Comparison of ENCODE assay signal across 10 cellular contexts in the genomic region with DNA sequence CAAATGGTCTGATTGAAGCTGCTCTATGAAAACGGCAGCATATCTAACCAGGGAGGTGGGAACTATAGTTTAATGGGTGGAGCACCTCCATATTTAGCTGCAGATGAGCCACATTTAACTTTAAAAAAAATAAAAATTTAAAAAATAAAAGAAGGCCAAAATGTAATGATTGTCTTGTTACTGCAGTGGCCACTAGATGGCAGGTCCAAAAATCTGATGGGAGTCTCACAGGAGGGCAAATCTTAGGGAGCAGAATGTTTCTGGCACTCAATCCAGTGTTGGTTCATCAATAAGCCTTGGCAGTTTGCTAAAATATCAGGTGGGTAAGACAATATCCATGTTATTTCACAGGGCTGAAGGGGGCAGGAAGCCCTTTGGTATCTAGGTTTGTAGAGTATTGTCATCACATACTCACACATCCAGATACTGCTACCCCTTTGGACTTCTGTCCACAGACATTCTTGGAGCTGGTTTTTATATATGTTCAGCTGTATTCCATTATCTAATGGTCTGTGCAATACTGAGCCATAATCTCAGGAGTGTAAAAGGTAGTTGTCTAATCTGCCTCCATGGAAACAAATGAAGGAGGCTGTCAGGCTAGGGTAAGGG.
DNase-seq lines count a peak whose midpoint lies in the region; FAIRE-seq and TF ChIP-seq lines count a peak whose summit lies in the region.
"Had no signal": no experiment of that assay in that cellular context is flagged by ENCODE, and none has a peak within 500 bp of the region (broad histone marks: within the 10 kb centered on the region; RNA-seq: fewer than 3 reads in every experiment).

No MANE protein-coding gene starts in this region.

- no peaks in the 10 kb centered on the region for H3K9me2 ChIP-seq in OCI-LY1 (ENCODE audit: low read depth, low read length)

- H3K9me3 ChIP-seq in OCI-LY1 (ENCODE audit: low read length) = no peaks in the 10 kb centered on the region
- H3K9me3 ChIP-seq in fibroblast of lung (ENCODE audit: control insufficient read depth, insufficient read depth, low read depth, low read length) = no peaks in the 10 kb centered on the region
- no peaks in the 10 kb centered on the region for H3K9me3 ChIP-seq in thyroid gland
- H3K9me3 ChIP-seq: left lung had no signal

- no peaks in the 10 kb centered on the region for H3K4me1 ChIP-seq in OCI-LY1 (ENCODE audit: insufficient read depth, low read length, severe bottlenecking)
- peaks cover 2% of the 10 kb centered on the region for H3K4me1 ChIP-seq in fibroblast of lung (ENCODE audit: control insufficient read depth, extremely low read depth, insufficient read depth, low read length)
- no peaks in the 10 kb centered on the region for H3K4me1 ChIP-seq in thyroid gland
- H3K4me1 ChIP-seq: left lung had no signal

- H3K9ac ChIP-seq in OCI-LY1 (ENCODE audit: low read length) (no peak overlapping the region), fibroblast of lung (ENCODE audit: insufficient read depth, low read length) (no peak overlapping the region)

- peak; percentile 10 for DNase-seq in activated naive CD4-positive, alpha-beta T cell treated with anti-CD3 and anti-CD28 coated beads for 36 hours
- DNase-seq in activated naive CD4-positive, alpha-beta T cell treated with anti-CD3 and anti-CD28 coated beads, Interleukin-2, amount 10 ng/mL, durations not matched to agents 7 days and 5 days = no peak
- DNase-seq in fibroblast of lung (ENCODE audit: low read depth in 2 of 2) = peak; percentile 13 to 44
- no peak for DNase-seq in thyroid gland
- DNase-seq in NCI-H510A treated with DMSO at 0.1 percent for 48 hours (lab: John Stamatoyannopoulos, UW) = no peak
- DNase-seq in GM12892 (ENCODE audit: insufficient read length) = no peak
- DNase-seq in GOT3 (lab: John Stamatoyannopoulos, UW) = no peak
- DNase-seq: left lung had no signal

- H3K27me3 ChIP-seq in OCI-LY1 (ENCODE audit: insufficient read depth, low read length) (no peaks in the 10 kb centered on the region), fibroblast of lung (ENCODE audit: control insufficient read depth, insufficient read depth, low read length) (no peaks in the 10 kb centered on the region), thyroid gland (no peaks in the 10 kb centered on the region)
- H3K27me3 ChIP-seq: left lung had no signal

- no peak overlapping the region for H2AFZ ChIP-seq in OCI-LY1 (ENCODE audit: low read length)
- H2AFZ ChIP-seq in fibroblast of lung (ENCODE audit: low read length) = no peak overlapping the region

- H3K4me3 ChIP-seq in OCI-LY1 (ENCODE audit: low read depth, low read length, poor library complexity, severe bottlenecking) (no peak overlapping the region), fibroblast of lung (replicated peaks in 1 of 4; ENCODE audit: control extremely low read depth in 1 of 4, insufficient read depth in 1 of 4, low read depth in 3 of 4, low read length in 4 of 4) (no peak overlapping the region), thyroid gland (replicated peaks in 1 of 3) (no peak overlapping the region)
- H3K4me3 ChIP-seq: left lung had no signal

- no peaks in the 10 kb centered on the region for H3K4me1 Mint-ChIP-seq in activated naive CD4-positive, alpha-beta T cell treated with anti-CD3 and anti-CD28 coated beads for 36 hours (ENCODE audit: low read depth)
- no peaks in the 10 kb centered on the region for H3K4me1 Mint-ChIP-seq in activated naive CD4-positive, alpha-beta T cell treated with anti-CD3 and anti-CD28 coated beads, Interleukin-2, amount 10 ng/mL, durations not matched to agents 7 days and 5 days

- TF ChIP-seq POLR2A in thyroid gland (IDR thresholded peaks at IDR 0.05) (no peak), GM12892 (IDR thresholded peaks at IDR 0.05; ENCODE audit: low read depth, low read length) (no peak)

- 46 to 58% methylated on average over 1 of the region's 1 CpG for WGBS in thyroid gland, 2 donors

- TF ChIP-seq CTCF in OCI-LY1 (IDR thresholded peaks at IDR 0.05; ENCODE audit: low read length) = peak; percentile 44
- peak; percentile 47 to 72 for TF ChIP-seq CTCF in fibroblast of lung (conservative IDR thresholded peaks at IDR 0.05 in 1 of 2, IDR thresholded peaks at IDR 0.05 in 1 of 2; ENCODE audit: low read depth in 1 of 2, low read length in 2 of 2)
- peak in 4 of 6 experiments; percentile 21 to 50 (median 42) for TF ChIP-seq CTCF in thyroid gland (IDR thresholded peaks at IDR 0.05)

- intact Hi-C loops in activated naive CD4-positive, alpha-beta T cell treated with anti-CD3 and anti-CD28 coated beads for 36 hours (cut with micrococcal nuclease) = no loop called here
- intact Hi-C loops in thyroid gland (cut with DNase I) = no loop called here

- FAIRE-seq in GM12892 (lab: Jason Lieb, UNC) = no peak
- FAIRE-seq: HTR-8/SVneo had no signal

- H3K36me3 ChIP-seq in OCI-LY1 (ENCODE audit: insufficient read depth, low read length) (no peaks in the 10 kb centered on the region), fibroblast of lung (ENCODE audit: control insufficient read depth, insufficient read depth, low read length) (no peaks in the 10 kb centered on the region), thyroid gland (no peaks in the 10 kb centered on the region)

- H3K36me3 Mint-ChIP-seq in activated naive CD4-positive, alpha-beta T cell treated with anti-CD3 and anti-CD28 coated beads for 36 hours (ENCODE audit: low read depth) = peaks cover 11% of the 10 kb centered on the region
- H3K36me3 Mint-ChIP-seq in activated naive CD4-positive, alpha-beta T cell treated with anti-CD3 and anti-CD28 coated beads, Interleukin-2, amount 10 ng/mL, durations not matched to agents 7 days and 5 days = no peaks in the 10 kb centered on the region

- no peaks in the 10 kb centered on the region for H3K27me3 Mint-ChIP-seq in activated naive CD4-positive, alpha-beta T cell treated with anti-CD3 and anti-CD28 coated beads for 36 hours (ENCODE audit: low read depth)
- no peaks in the 10 kb centered on the region for H3K27me3 Mint-ChIP-seq in activated naive CD4-positive, alpha-beta T cell treated with anti-CD3 and anti-CD28 coated beads, Interleukin-2, amount 10 ng/mL, durations not matched to agents 7 days and 5 days

- H3K79me2 ChIP-seq in OCI-LY1 (ENCODE audit: insufficient read depth, low read length) (no peaks in the 10 kb centered on the region), fibroblast of lung (ENCODE audit: control insufficient read depth, insufficient read depth, low read length) (no peaks in the 10 kb centered on the region)

- no peaks in the 10 kb centered on the region for H3F3A ChIP-seq in OCI-LY1 (ENCODE audit: insufficient read depth, low read length)

- H3K4me2 ChIP-seq in OCI-LY1 (ENCODE audit: low read length) = no peak overlapping the region
- no peak overlapping the region for H3K4me2 ChIP-seq in fibroblast of lung (ENCODE audit: extremely low read depth, insufficient read depth, low read length)

- no peak overlapping the region for H3K4me3 Mint-ChIP-seq in activated naive CD4-positive, alpha-beta T cell treated with anti-CD3 and anti-CD28 coated beads for 36 hours
- no peak overlapping the region for H3K4me3 Mint-ChIP-seq in activated naive CD4-positive, alpha-beta T cell treated with anti-CD3 and anti-CD28 coated beads, Interleukin-2, amount 10 ng/mL, durations not matched to agents 7 days and 5 days

- no peak overlapping the region for H3K27ac Mint-ChIP-seq in activated naive CD4-positive, alpha-beta T cell treated with anti-CD3 and anti-CD28 coated beads for 36 hours
- H3K27ac Mint-ChIP-seq in activated naive CD4-positive, alpha-beta T cell treated with anti-CD3 and anti-CD28 coated beads, Interleukin-2, amount 10 ng/mL, durations not matched to agents 7 days and 5 days = no peak overlapping the region

- no peaks in the 10 kb centered on the region for H3K9me3 Mint-ChIP-seq in activated naive CD4-positive, alpha-beta T cell treated with anti-CD3 and anti-CD28 coated beads for 36 hours
- no peaks in the 10 kb centered on the region for H3K9me3 Mint-ChIP-seq in activated naive CD4-positive, alpha-beta T cell treated with anti-CD3 and anti-CD28 coated beads, Interleukin-2, amount 10 ng/mL, durations not matched to agents 7 days and 5 days

- CTCF ChIA-PET in activated naive CD4-positive, alpha-beta T cell treated with anti-CD3 and anti-CD28 coated beads for 36 hours (lab: Charles Lee) = interaction anchor here (0.7 to 2.2 kb wide), 7 partner anchors 9 to 167 kb away, joined by 3 to 11 read pairs (median 4); no protein-coding TSS in a partner anchor
- CTCF ChIA-PET in activated naive CD4-positive, alpha-beta T cell treated with anti-CD3 and anti-CD28 coated beads, Interleukin-2, amount 10 ng/mL, durations not matched to agents 7 days and 5 days (lab: Charles Lee) = interaction anchor here (1.2 to 1.3 kb wide), 2 partner anchors 9 to 28 kb away, joined by 4 read pairs; no protein-coding TSS in a partner anchor

- H3K27ac ChIP-seq in OCI-LY1 (ENCODE audit: low read depth, low read length, poor library complexity, severe bottlenecking) = no peak overlapping the region
- no peak overlapping the region for H3K27ac ChIP-seq in fibroblast of lung (ENCODE audit: insufficient read depth, low read length)
- no peak overlapping the region for H3K27ac ChIP-seq in thyroid gland
- H3K27ac ChIP-seq: left lung had no signal

- no peaks in the 10 kb centered on the region for H4K20me1 ChIP-seq in OCI-LY1 (ENCODE audit: insufficient read depth, low read length)
- H4K20me1 ChIP-seq in fibroblast of lung (ENCODE audit: control insufficient read depth, extremely low read depth, insufficient read depth, low read length) = no peaks in the 10 kb centered on the region

Comparison
In these comparisons a context has a peak if more than half of its experiments do, and no peak if none do; other contexts are left out.
1. DNase-seq: peak in activated naive CD4-positive, alpha-beta T cell treated with anti-CD3 and anti-CD28 coated beads for 36 hours (single experiment) and fibroblast of lung (2 of 2); none in activated naive CD4-positive, alpha-beta T cell treated with anti-CD3 and anti-CD28 coated beads, Interleukin-2, amount 10 ng/mL, durations not matched to agents 7 days and 5 days (single experiment), thyroid gland (0 of 2), NCI-H510A treated with DMSO at 0.1 percent for 48 hours (single experiment), GM12892 (single experiment) and GOT3 (single experiment).
2. Peak in every context shown above with its lines, with median percentiles within 50 percentile points of each other: CTCF ChIP-seq.